8 cellular contexts compared by ENCODE assay signal in the genomic region with DNA sequence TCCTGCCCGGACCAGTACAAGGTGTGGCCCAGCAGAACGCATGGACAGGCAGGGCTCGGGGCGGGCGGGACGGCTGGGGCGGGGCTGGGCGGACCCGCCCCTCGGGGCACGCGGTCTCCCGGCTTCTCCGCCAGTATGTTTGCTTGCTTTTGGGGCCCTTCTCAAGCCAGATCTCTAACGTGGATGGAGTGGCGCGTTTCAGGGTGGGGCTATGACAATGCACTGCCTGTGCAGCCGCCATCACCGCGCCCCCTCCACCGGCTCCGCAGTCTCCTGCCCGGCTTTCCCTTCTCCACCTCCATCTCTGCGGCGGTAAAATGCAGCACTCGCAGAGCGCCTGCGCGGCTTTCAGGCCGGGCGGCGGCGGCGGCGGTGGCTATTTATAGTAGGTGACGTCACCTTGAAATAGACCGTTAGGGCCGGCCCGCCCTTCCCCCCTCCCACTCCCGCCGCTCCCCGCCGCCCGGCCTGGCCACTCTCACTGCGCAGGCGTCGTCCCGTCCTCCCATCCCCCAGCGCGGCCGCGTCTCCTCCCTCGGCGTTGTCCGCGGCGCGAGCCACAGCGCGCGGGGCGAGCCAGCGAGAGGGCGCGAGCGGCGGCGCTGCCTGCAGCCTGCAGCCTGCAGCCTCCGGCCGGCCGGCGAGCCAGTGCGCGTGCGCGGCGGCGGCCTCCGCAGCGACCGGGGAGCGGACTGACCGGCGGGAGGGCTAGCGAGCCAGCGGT. TPM values are rescaled to one million over a fixed set of nuclear protein-coding genes. Genes with fewer than 3 reads are reported as not detected.
DNase-seq lines count a peak whose midpoint lies in the region; ATAC-seq, FAIRE-seq and TF ChIP-seq lines count a peak whose summit lies in the region.

YWHAH (plus strand) TSS at position 560 of the 724 bp plus-strand sequence. CDS start 199 bp downstream, outside the sequence.

- peak; percentile 59 for ATAC-seq in HG03457 (IDR thresholded peaks at IDR 0.05; ENCODE audit: unreplicated experiment)
- ATAC-seq in right lobe of liver: peak; percentile 92 to 95 (median 93)

- FAIRE-seq in GM19239 (lab: Jason Lieb, UNC): peak; percentile 89

- H3K9me3 ChIP-seq in right lobe of liver: no peaks in the 10 kb centered on the region

- POLR2A ChIA-PET in BJ (lab: Charles Lee): no interaction called here

- 0% methylated on average over 22 of the region's 86 CpGs for WGBS in right lobe of liver (ENCODE audit: insufficient coverage, low coverage, low lambda C conversion rate, missing lambda C conversion rate)

- intact Hi-C loops in right lobe of liver (cut with DNase I): no loop called here

- peaks cover 0 to 7% (median 0%) of the 10 kb centered on the region in 4 donors for H3K4me1 ChIP-seq in right lobe of liver

- no peaks in the 10 kb centered on the region; the same call in none of the 2 replicates for H3K36me3 ChIP-seq in BJ (ENCODE audit: control insufficient read depth, insufficient read depth, low read length)
- peaks cover 0 to 3% (median 0%) of the 10 kb centered on the region in 4 donors for H3K36me3 ChIP-seq in right lobe of liver

- DNase-seq in BJ (ENCODE audit: low read depth) (peak; percentile 51), GM19239 (ENCODE audit: insufficient read length, low spot score) (peak; percentile 82), NCI-H526 treated with DMSO at 0.1 percent for 48 hours (lab: John Stamatoyannopoulos, UW) (peak; percentile 70), dermis microvascular lymphatic vessel endothelial cell (ENCODE audit: low read depth in 2 of 2) (peak; percentile 77 to 93), right lobe of liver (peak; percentile 97 to 98 (median 97))
- peak; percentile 78 to 81 for DNase-seq in activated CD4-positive, alpha-beta T cell treated with anti-CD3 and anti-CD28 coated beads, Interleukin-2, amount 50 U/mL, for 4 hours
- peak; percentile 91 for DNase-seq in stimulated activated CD4-positive, alpha-beta T cell treated with anti-CD3 and anti-CD28 coated beads, Interleukin-4, amount 100 ng/mL, for 24 hours

- H3K4me3 ChIP-seq in BJ (ENCODE audit: low read depth, low read length): peak within 1 kb of the TSS; percentile 87
- peak within 1 kb of the TSS; percentile 78 to 99 (median 81) for H3K4me3 ChIP-seq in right lobe of liver

- TF ChIP-seq POLR2A in right lobe of liver (IDR thresholded peaks at IDR 0.05): peak; percentile 97

- H3K27me3 ChIP-seq in BJ (ENCODE audit: control insufficient read depth, insufficient read depth, low read length) (no peaks in the 10 kb centered on the region), right lobe of liver (no peaks in the 10 kb centered on the region)

- H3K27ac ChIP-seq in right lobe of liver: peak within 1 kb of the TSS; percentile 90 to 96 (median 93)

- TF ChIP-seq CTCF in BJ (IDR thresholded peaks at IDR 0.05; ENCODE audit: insufficient read depth, low read depth, low read length): no peak
- peak in 1 of 4 donors; percentile 3 for TF ChIP-seq CTCF in right lobe of liver (IDR thresholded peaks at IDR 0.05)

- CTCF ChIA-PET in BJ (lab: Yijun Ruan, JAX): interaction anchor here (1.2 kb wide), 1 partner anchor 26 kb away, joined by 4 read pairs; no protein-coding TSS in a partner anchor

RNA-seq across cellular contexts. Expression of gene YWHAH, which starts in this region (rescaled TPM):
- 140 and 146 TPM in 2 replicates for polyA plus RNA-seq in BJ (2011; rRNA removed)
- 73.7 and 83.5 TPM in 2 replicates for polyA minus RNA-seq in BJ (2011; rRNA and poly(A)+ RNA removed)
- 106 and 111 TPM in 2 replicates for total RNA-seq in dermis microvascular lymphatic vessel endothelial cell
- total RNA-seq in right lobe of liver: 10 to 100 TPM; 35.8 to 97.5 (median 59.1) TPM

Comparison
In these comparisons a context has a peak if more than half of its experiments do, and no peak if none do; other contexts are left out.
1. Peak in every context shown above with its lines: DNase-seq, ATAC-seq, H3K4me3 ChIP-seq and H3K27ac ChIP-seq.